In the genomic region with DNA sequence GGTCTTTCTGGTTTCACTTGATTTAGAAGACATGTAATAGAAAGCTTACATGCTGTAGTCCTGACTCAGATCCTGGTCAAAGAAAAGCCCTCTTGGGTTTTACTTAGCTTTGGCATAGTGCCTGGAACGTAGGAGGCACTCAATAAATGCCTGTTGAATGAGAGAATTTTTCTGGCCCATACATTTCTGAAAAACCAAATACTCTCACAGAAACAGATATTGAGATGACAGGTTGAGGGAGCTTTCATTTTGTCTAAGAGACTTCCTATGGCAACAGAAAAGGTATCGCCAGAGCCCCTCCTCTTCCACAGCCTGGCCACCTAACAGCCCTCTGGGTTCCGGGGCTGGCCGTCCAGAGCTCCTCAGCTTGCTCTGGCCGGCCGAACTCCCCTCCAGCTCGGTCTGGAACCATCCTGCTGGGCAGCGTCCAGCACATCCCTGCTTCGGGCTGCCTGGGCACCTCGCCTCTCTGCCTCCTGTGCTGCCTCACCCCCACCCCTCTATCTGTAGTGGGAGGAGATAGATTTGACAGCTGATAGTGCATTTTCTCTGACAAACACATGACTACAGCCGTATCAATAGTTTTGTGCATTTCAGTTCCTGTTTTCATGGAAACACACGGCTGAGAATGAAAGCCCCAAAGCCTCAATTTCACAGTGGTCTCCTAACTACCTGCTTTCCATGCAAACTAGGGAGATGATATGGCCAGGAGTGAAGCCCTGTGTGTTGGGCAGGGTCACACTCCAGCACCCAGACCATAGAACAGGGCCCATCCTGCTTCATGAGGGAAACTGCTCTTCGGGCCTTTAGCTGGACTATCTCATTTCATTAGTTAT, we compare ENCODE assay signal across 8 cellular contexts. TPM values are rescaled to one million over a fixed set of nuclear protein-coding genes. Genes with fewer than 3 reads are reported as not detected.
DNase-seq lines count a peak whose midpoint lies in the region; ATAC-seq, FAIRE-seq and TF ChIP-seq lines count a peak whose summit lies in the region.

No MANE protein-coding gene starts in this region.

- no peaks in the 10 kb centered on the region for H3K9me3 ChIP-seq in SK-N-SH

- peak overlapping the region; percentile 31 to 92; a peak in 3 of 4 replicates for H3K27ac ChIP-seq in SK-N-SH (ENCODE audit: low read depth in 2 of 2, low read length in 1 of 2)

- H3K4me3 ChIP-seq in SK-N-SH (ENCODE audit: low read depth in 2 of 2, low read length in 1 of 2): peak overlapping the region; percentile 6 to 37; a peak in 2 of 4 replicates
- H3K4me3 ChIP-seq in foreskin fibroblast (ENCODE audit: low read depth in 1 of 2, low read length in 2 of 2): no peak overlapping the region

- TF ChIP-seq EP300 in SK-N-SH (IDR thresholded peaks at IDR 0.05; ENCODE audit: borderline replicate concordance in 1 of 2, low read depth in 1 of 2, low read length in 1 of 2): no peak

- DNase-seq in left ventricle myocardium superior (no peak), Right ventricle myocardium superior (no peak), SK-N-SH (no peak), foreskin fibroblast (peak; percentile 91 to 96), urothelium cell line (ENCODE audit: low spot score) (peak; percentile 60), NCI-H2227 treated with DMSO at 0.1 percent for 48 hours (lab: John Stamatoyannopoulos, UW) (no peak), ecto neural progenitor cell (ENCODE audit: low spot score) (no peak)

- WGBS in SK-N-SH (ENCODE audit: low lambda C conversion rate): 48% methylated on average over 7 of the region's 13 CpGs

- peaks cover 27% of the 10 kb centered on the region for H3F3A ChIP-seq in SK-N-SH (replicated peaks; ENCODE audit: insufficient read depth)

- peak overlapping the region; percentile 68 for H3K4me2 ChIP-seq in SK-N-SH

- no peaks in the 10 kb centered on the region for H3K36me3 ChIP-seq in SK-N-SH (replicated peaks in 1 of 2; ENCODE audit: control insufficient read depth in 1 of 2, insufficient read depth in 2 of 2, low read length in 1 of 2)

- intact Hi-C loops in left ventricle myocardium superior (cut with micrococcal nuclease): no loop called here
- intact Hi-C loops in Right ventricle myocardium superior (cut with DNase I): no loop called here

- peak overlapping the region; percentile 59 for H3K9ac ChIP-seq in SK-N-SH

- peaks cover 0 to 26% of the 10 kb centered on the region in 2 experiments; a peak in 3 of 4 replicates for H3K4me1 ChIP-seq in SK-N-SH (ENCODE audit: control insufficient read depth in 1 of 2, insufficient read depth in 2 of 2, low read depth in 1 of 2, low read length in 1 of 2)

- POLR2A ChIA-PET in SK-N-SH (lab: Yijun Ruan, JAX): interaction anchor here (0.7 kb wide), 1 partner anchor 17 kb away, joined by 5 read pairs; a partner anchor contains a TSS

- no peaks in the 10 kb centered on the region for H3K79me2 ChIP-seq in SK-N-SH (ENCODE audit: insufficient read depth)

- H4K20me1 ChIP-seq in SK-N-SH (ENCODE audit: insufficient read depth): no peaks in the 10 kb centered on the region

- ATAC-seq in left ventricle myocardium superior (peak; percentile 48), Right ventricle myocardium superior (ENCODE audit: poor library complexity) (no peak), HG02870 (IDR thresholded peaks at IDR 0.05; ENCODE audit: unreplicated experiment) (peak; percentile 78)

- TF ChIP-seq RAD21 in SK-N-SH (IDR thresholded peaks at IDR 0.05; ENCODE audit: low read length): no peak

- H3K27me3 ChIP-seq in SK-N-SH (ENCODE audit: insufficient read depth): no peaks in the 10 kb centered on the region

- H2AFZ ChIP-seq in SK-N-SH (ENCODE audit: low read depth): peak overlapping the region; percentile 80

- no peaks in the 10 kb centered on the region for H3K9me2 ChIP-seq in SK-N-SH

- CTCF ChIA-PET in SK-N-SH (lab: Yijun Ruan, JAX): interaction anchor here (1.1 kb wide), 2 partner anchors 9 to 40 kb away, joined by 3 read pairs; no protein-coding TSS in a partner anchor

- no peak for FAIRE-seq in urothelium cell line (lab: Jason Lieb, UNC)

- TF ChIP-seq CTCF in SK-N-SH (IDR thresholded peaks at IDR 0.05) (no peak), foreskin fibroblast (IDR thresholded peaks at IDR 0.05; ENCODE audit: low read depth, low read length) (no peak)

TF ChIP-seq in SK-N-SH, 30 proteins besides CTCF, POLR2A, EP300 and RAD21 (continues in another document):
- TF ChIP-seq GATA2 (CRISPR knock-in tag; IDR thresholded peaks at IDR 0.05): no peak
- no peak for TF ChIP-seq SMC3 (IDR thresholded peaks at IDR 0.05; ENCODE audit: low read depth, low read length)
- TF ChIP-seq FOXJ3 (CRISPR knock-in tag; IDR thresholded peaks at IDR 0.05): no peak
- peak; percentile 54; the same call in 1 of the 2 replicates for TF ChIP-seq TCF12 (IDR thresholded peaks at IDR 0.05)
- TF ChIP-seq GABPA (IDR thresholded peaks at IDR 0.05; ENCODE audit: low read depth): no peak
- TF ChIP-seq, protein P1, sequence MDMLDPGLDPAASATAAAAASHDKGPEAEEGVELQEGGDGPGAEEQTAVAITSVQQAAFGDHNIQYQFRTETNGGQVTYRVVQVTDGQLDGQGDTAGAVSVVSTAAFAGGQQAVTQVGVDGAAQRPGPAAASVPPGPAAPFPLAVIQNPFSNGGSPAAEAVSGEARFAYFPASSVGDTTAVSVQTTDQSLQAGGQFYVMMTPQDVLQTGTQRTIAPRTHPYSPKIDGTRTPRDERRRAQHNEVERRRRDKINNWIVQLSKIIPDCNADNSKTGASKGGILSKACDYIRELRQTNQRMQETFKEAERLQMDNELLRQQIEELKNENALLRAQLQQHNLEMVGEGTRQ (IDR thresholded peaks at IDR 0.05; ENCODE audit: borderline replicate concordance, low read depth, low read length): no peak
- TF ChIP-seq FOSL2 (IDR thresholded peaks at IDR 0.05; ENCODE audit: borderline replicate concordance, low read depth): peak; percentile 58; the same call in 1 of the 2 replicates
- no peak for TF ChIP-seq RCOR1 (IDR thresholded peaks at IDR 0.05; ENCODE audit: low read length)
- no peak for TF ChIP-seq YY1 (IDR thresholded peaks at IDR 0.05; ENCODE audit: low read depth)
- no peak for TF ChIP-seq NRF1 (IDR thresholded peaks at IDR 0.05; ENCODE audit: low read depth, low read length)
- TF ChIP-seq NFIC (IDR thresholded peaks at IDR 0.05; ENCODE audit: borderline replicate concordance): peak; percentile 88
- 0 out of 2 replicates have a peak, but pooled peaks have one; percentile 22 for TF ChIP-seq TAF1 (IDR thresholded peaks at IDR 0.05; ENCODE audit: borderline replicate concordance, low read depth, low read length)
- 0 out of 2 replicates have a peak, but pooled peaks have one; percentile 13 for TF ChIP-seq SIN3A (IDR thresholded peaks at IDR 0.05; ENCODE audit: borderline replicate concordance, low read depth, low read length)
- peak; percentile 67 for TF ChIP-seq JUND (IDR thresholded peaks at IDR 0.05)
- TF ChIP-seq, protein P2, sequence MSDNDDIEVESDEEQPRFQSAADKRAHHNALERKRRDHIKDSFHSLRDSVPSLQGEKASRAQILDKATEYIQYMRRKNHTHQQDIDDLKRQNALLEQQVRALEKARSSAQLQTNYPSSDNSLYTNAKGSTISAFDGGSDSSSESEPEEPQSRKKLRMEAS (IDR thresholded peaks at IDR 0.05; ENCODE audit: low read depth): no peak; the same call in 1 of the 2 replicates
- TF ChIP-seq, protein P3, sequence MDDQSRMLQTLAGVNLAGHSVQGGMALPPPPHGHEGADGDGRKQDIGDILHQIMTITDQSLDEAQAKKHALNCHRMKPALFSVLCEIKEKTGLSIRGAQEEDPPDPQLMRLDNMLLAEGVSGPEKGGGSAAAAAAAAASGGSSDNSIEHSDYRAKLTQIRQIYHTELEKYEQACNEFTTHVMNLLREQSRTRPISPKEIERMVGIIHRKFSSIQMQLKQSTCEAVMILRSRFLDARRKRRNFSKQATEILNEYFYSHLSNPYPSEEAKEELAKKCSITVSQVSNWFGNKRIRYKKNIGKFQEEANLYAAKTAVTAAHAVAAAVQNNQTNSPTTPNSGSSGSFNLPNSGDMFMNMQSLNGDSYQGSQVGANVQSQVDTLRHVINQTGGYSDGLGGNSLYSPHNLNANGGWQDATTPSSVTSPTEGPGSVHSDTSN (IDR thresholded peaks at IDR 0.05): peak; percentile 19
- TF ChIP-seq MEF2A (IDR thresholded peaks at IDR 0.05; ENCODE audit: borderline replicate concordance, low read depth): no peak; the same call in 1 of the 2 replicates
- TF ChIP-seq, protein P4, sequence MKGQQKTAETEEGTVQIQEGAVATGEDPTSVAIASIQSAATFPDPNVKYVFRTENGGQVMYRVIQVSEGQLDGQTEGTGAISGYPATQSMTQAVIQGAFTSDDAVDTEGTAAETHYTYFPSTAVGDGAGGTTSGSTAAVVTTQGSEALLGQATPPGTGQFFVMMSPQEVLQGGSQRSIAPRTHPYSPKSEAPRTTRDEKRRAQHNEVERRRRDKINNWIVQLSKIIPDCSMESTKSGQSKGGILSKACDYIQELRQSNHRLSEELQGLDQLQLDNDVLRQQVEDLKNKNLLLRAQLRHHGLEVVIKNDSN (IDR thresholded peaks at IDR 0.05; ENCODE audit: borderline replicate concordance, low read depth): no peak
- TF ChIP-seq, protein P5, sequence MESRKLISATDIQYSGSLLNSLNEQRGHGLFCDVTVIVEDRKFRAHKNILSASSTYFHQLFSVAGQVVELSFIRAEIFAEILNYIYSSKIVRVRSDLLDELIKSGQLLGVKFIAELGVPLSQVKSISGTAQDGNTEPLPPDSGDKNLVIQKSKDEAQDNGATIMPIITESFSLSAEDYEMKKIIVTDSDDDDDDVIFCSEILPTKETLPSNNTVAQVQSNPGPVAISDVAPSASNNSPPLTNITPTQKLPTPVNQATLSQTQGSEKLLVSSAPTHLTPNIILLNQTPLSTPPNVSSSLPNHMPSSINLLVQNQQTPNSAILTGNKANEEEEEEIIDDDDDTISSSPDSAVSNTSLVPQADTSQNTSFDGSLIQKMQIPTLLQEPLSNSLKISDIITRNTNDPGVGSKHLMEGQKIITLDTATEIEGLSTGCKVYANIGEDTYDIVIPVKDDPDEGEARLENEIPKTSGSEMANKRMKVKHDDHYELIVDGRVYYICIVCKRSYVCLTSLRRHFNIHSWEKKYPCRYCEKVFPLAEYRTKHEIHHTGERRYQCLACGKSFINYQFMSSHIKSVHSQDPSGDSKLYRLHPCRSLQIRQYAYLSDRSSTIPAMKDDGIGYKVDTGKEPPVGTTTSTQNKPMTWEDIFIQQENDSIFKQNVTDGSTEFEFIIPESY (IDR thresholded peaks at IDR 0.05; ENCODE audit: borderline replicate concordance, low read depth): no peak
- TF ChIP-seq POLR2AphosphoS5 (IDR thresholded peaks at IDR 0.05; ENCODE audit: low read depth, low read length): no peak; the same call in 1 of the 2 replicates

RNA-seq across cellular contexts. Expression of a gene that starts 1.1 kb away (rescaled TPM):
- total RNA-seq in left ventricle myocardium superior: not detected
- total RNA-seq in Right ventricle myocardium superior: not detected
- polyA plus RNA-seq in SK-N-SH (2012; rRNA removed): not detected in 2 replicates
- polyA plus RNA-seq in SK-N-SH (2012; cell fraction: cytosol; rRNA removed): not detected in 2 replicates
- not detected in 2 replicates for polyA plus RNA-seq in SK-N-SH (2012; cell fraction: nucleus; rRNA removed)

RNA-seq across cellular contexts. Expression of a gene that starts 16.9 kb away (rescaled TPM):
- not detected for total RNA-seq in left ventricle myocardium superior
- total RNA-seq in Right ventricle myocardium superior: not detected
- 0.05 and 0.08 TPM in 2 replicates for polyA plus RNA-seq in SK-N-SH (2012; rRNA removed)
- polyA plus RNA-seq in SK-N-SH (2012; cell fraction: cytosol; rRNA removed): not detected in 2 replicates
- polyA plus RNA-seq in SK-N-SH (2012; cell fraction: nucleus; rRNA removed): 0.47 and 0.73 TPM in 2 replicates

Comparison
In these comparisons a context has a peak if more than half of its experiments do, and no peak if none do; other contexts are left out.
1. DNase-seq: peak in foreskin fibroblast (2 of 2) and urothelium cell line (single experiment); none in left ventricle myocardium superior (single experiment), Right ventricle myocardium superior (single experiment), SK-N-SH (single experiment), NCI-H2227 treated with DMSO at 0.1 percent for 48 hours (single experiment) and ecto neural progenitor cell (single experiment).
2. H3K4me3 ChIP-seq: peak in SK-N-SH (2 of 2); none in foreskin fibroblast (0 of 2).